ENCODE assay signal across 9 cellular contexts in the genomic region with DNA sequence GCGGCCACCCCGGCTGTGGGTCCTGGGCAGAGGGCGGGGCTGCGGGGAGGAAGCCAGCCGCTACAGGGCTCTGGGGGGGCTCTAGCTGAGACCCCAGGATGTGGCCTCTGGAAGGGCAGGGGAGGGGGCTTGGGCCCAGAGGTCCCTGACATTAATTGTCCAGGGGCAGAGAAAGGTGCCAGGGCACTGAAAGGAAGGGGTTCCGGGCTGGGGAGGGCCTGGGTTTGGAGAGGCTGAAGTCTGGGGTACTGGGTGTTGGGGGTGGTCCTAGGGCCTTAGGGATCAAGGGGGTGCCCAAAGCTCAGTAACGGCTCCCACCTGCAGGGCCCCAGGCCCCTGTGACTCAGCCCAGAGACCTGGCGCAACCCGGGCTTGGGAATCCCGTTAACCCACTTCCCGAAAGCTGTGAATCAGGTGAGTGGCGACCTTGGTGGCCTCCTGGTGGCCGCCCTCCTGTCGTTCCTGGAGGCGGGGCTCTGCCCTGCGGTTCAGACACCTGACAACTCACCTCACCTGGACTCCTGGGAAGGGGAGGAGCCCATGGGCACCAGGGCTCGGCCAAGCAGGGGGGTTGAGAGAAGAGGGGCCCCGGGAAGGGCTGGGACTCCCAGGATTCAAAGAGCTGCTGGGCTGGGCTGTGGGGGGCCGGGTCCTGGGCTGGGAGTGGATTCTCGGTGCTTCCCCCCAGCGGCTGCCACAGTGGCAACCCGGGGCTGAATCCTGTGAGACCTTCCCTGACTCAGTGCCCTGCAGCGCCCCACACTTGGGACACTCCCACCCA. TPM values are rescaled to one million over a fixed set of nuclear protein-coding genes. Genes with fewer than 3 reads are reported as not detected.
DNase-seq lines count a peak whose midpoint lies in the region; ATAC-seq, FAIRE-seq and TF ChIP-seq lines count a peak whose summit lies in the region.
"Had no signal": no experiment of that assay in that cellular context is flagged by ENCODE, and none has a peak within 500 bp of the region (broad histone marks: within the 10 kb centered on the region; RNA-seq: fewer than 3 reads in every experiment).

No MANE protein-coding gene starts in this region.

- FAIRE-seq in bronchial epithelial cell (lab: Jason Lieb, UNC), result no peak
- FAIRE-seq: A204.1 had no signal

- peak; percentile 9 for TF ChIP-seq CTCF in bronchial epithelial cell (IDR thresholded peaks at IDR 0.05; ENCODE audit: insufficient read depth, low read length, severe bottlenecking)
- peak; percentile 11 for TF ChIP-seq CTCF in retinal pigment epithelial cell (conservative IDR thresholded peaks at IDR 0.05; ENCODE audit: low read depth, low read length)

- H3K4me3 Mint-ChIP-seq in stimulated activated memory B cell treated with anti-CD40 and anti-IgM and Interleukin-4, amounts not matched to agents 10 μg/mL and 1 μg/mL and 100 μg/mL, for 72 hours, result no peak overlapping the region

- no peak overlapping the region for H3K27ac Mint-ChIP-seq in stimulated activated memory B cell treated with anti-CD40 and anti-IgM and Interleukin-4, amounts not matched to agents 10 μg/mL and 1 μg/mL and 100 μg/mL, for 72 hours

- peak; percentile 46 for DNase-seq in DMS 273 (lab: John Stamatoyannopoulos, UW; ENCODE audit: unreplicated experiment)
- no peak for DNase-seq in DMS 273 treated with DMSO at 0.1 percent for 48 hours (lab: John Stamatoyannopoulos, UW)
- peak; percentile 68 for DNase-seq in bronchial epithelial cell (ENCODE audit: low read depth)
- no peak for DNase-seq in retinal pigment epithelial cell (ENCODE audit: low read depth)
- DNase-seq in G401 (ENCODE audit: low spot score), result no peak
- DNase-seq: left ventricle myocardium superior, NCI-H1092 treated with DMSO at 0.1 percent for 48 hours had no signal

- no peaks in the 10 kb centered on the region for H3K27me3 ChIP-seq in bronchial epithelial cell (ENCODE audit: control insufficient read depth, insufficient read depth, low read length)

- in situ Hi-C loops in G401 (cut with HindIII; ENCODE audit: low sequenced_read_pairs), result no loop called here

- peaks cover 8% of the 10 kb centered on the region for H3K36me3 Mint-ChIP-seq in stimulated activated memory B cell treated with anti-CD40 and anti-IgM and Interleukin-4, amounts not matched to agents 10 μg/mL and 1 μg/mL and 100 μg/mL, for 72 hours

- H3K4me1 Mint-ChIP-seq in stimulated activated memory B cell treated with anti-CD40 and anti-IgM and Interleukin-4, amounts not matched to agents 10 μg/mL and 1 μg/mL and 100 μg/mL, for 72 hours, result peaks cover 7% of the 10 kb centered on the region

- H3K4me3 ChIP-seq in bronchial epithelial cell (ENCODE audit: low read depth, low read length) (peak overlapping the region; percentile 47), retinal pigment epithelial cell (ENCODE audit: low read length) (no peak overlapping the region)

- ATAC-seq in stimulated activated memory B cell treated with anti-CD40 and anti-IgM and Interleukin-4, amounts not matched to agents 10 μg/mL and 1 μg/mL and 100 μg/mL, for 72 hours, result no peak
- ATAC-seq: left ventricle myocardium superior had no signal

- H3K27me3 Mint-ChIP-seq in stimulated activated memory B cell treated with anti-CD40 and anti-IgM and Interleukin-4, amounts not matched to agents 10 μg/mL and 1 μg/mL and 100 μg/mL, for 72 hours, result peaks cover 71% of the 10 kb centered on the region

- no peaks in the 10 kb centered on the region for H3K36me3 ChIP-seq in bronchial epithelial cell (ENCODE audit: control insufficient read depth, insufficient read depth, low read length)

- H3K9me3 Mint-ChIP-seq in stimulated activated memory B cell treated with anti-CD40 and anti-IgM and Interleukin-4, amounts not matched to agents 10 μg/mL and 1 μg/mL and 100 μg/mL, for 72 hours, result peaks cover 14% of the 10 kb centered on the region

RNA-seq across cellular contexts. Expression of gene PRSS22, which starts 0.5 kb away (rescaled TPM):
- 9.2 and 16.9 TPM in 2 replicates for total RNA-seq in bronchial epithelial cell
- not detected in 2 replicates for total RNA-seq in G401 (2014; rRNA removed; shearing (Covaris generic))
- total RNA-seq: left ventricle myocardium superior had no signal

RNA-seq across cellular contexts. Expression of gene FLYWCH2, which starts 24.6 kb away (rescaled TPM):
- total RNA-seq in bronchial epithelial cell, result 63.7 and 76.0 TPM in 2 replicates
- total RNA-seq in G401 (2014; rRNA removed; shearing (Covaris generic)), result 91.6 and 137 TPM in 2 replicates

RNA-seq across cellular contexts. Expression of gene ZG16B, which starts 28.3 kb away (rescaled TPM):
- total RNA-seq in bronchial epithelial cell, result 0.53 and 0.90 TPM in 2 replicates
- not detected in 2 replicates for total RNA-seq in G401 (2014; rRNA removed; shearing (Covaris generic))

RNA-seq across cellular contexts. Expression of gene PRSS21, which starts 41.4 kb away (rescaled TPM):
- total RNA-seq in bronchial epithelial cell, result 2.8 and 4.5 TPM in 2 replicates
- not detected in 2 replicates for total RNA-seq in G401 (2014; rRNA removed; shearing (Covaris generic))
- total RNA-seq: left ventricle myocardium superior had no signal

RNA-seq across cellular contexts. Expression of gene FLYWCH1, which starts 53.3 kb away (rescaled TPM):
- 41.9 and 96.5 TPM in 2 replicates for total RNA-seq in bronchial epithelial cell
- total RNA-seq in G401 (2014; rRNA removed; shearing (Covaris generic)), result 51.8 and 52.7 TPM in 2 replicates

Comparison
In these comparisons a context has a peak if more than half of its experiments do, and no peak if none do; other contexts are left out.
1. DNase-seq: peak in DMS 273 (single experiment) and bronchial epithelial cell (single experiment); none in DMS 273 treated with DMSO at 0.1 percent for 48 hours (single experiment), retinal pigment epithelial cell (single experiment) and G401 (single experiment).
2. RNA of gene PRSS22, which starts 0.5 kb away (total RNA-seq): 9.2 to 16.9 TPM in bronchial epithelial cell; not detected in G401; every median in the first group is over 10 times any median in the second.